8 cellular contexts compared by ENCODE assay signal in genomic region chr7:134514663-134515062, GRCh38. TPM values are rescaled to one million over a fixed set of nuclear protein-coding genes. Genes with fewer than 3 reads are reported as not detected.
DNase-seq lines count a peak whose midpoint lies in the region; ATAC-seq, FAIRE-seq and TF ChIP-seq lines count a peak whose summit lies in the region.

No MANE protein-coding gene starts in this region.

- H3K36me3 ChIP-seq in WERI-Rb-1 (no peaks in the 10 kb centered on the region), pancreas (no peaks in the 10 kb centered on the region)

- no peaks in the 10 kb centered on the region for H3K9me3 ChIP-seq in WERI-Rb-1 (ENCODE audit: severe bottlenecking)
- no peaks in the 10 kb centered on the region for H3K9me3 ChIP-seq in pancreas

- DNase-seq in stimulated activated CD4-positive, alpha-beta T cell treated with anti-CD3 and anti-CD28 coated beads, Interleukin-2, amount 100 ng/mL, for 4 hours (ENCODE audit: low read depth) = peak; percentile 6
- no peak for DNase-seq in stimulated activated CD4-positive, alpha-beta T cell treated with anti-CD3 and anti-CD28 coated beads, Interleukin-4, amount 100 ng/mL, for 1 hour
- DNase-seq in NCI-H2196 (lab: John Stamatoyannopoulos, UW; ENCODE audit: unreplicated experiment) (peak; percentile 73), WERI-Rb-1 (peak; percentile 52), germinal center (ENCODE audit: low spot score) (peak; percentile 57), pancreas (peak in 1 of 6 donors; percentile 33)

- H3K27ac ChIP-seq in WERI-Rb-1 = peak overlapping the region; percentile 81
- H3K27ac ChIP-seq in pancreas = no peak overlapping the region

- H3K27me3 ChIP-seq in WERI-Rb-1 (ENCODE audit: insufficient read depth, low read depth, severe bottlenecking) = no peaks in the 10 kb centered on the region
- no peaks in the 10 kb centered on the region for H3K27me3 ChIP-seq in pancreas

- peaks cover 0 to under 1% (median 0%) of the 10 kb centered on the region in 3 donors for H3K4me1 ChIP-seq in pancreas

- H3K4me3 ChIP-seq in WERI-Rb-1 (ENCODE audit: low read depth, low read length) (peak overlapping the region; percentile 30; the same call in 1 of the 2 replicates), pancreas (no peak overlapping the region)

- TF ChIP-seq CTCF in WERI-Rb-1 (IDR thresholded peaks at IDR 0.05; ENCODE audit: low read depth, low read length) (peak; percentile 50), pancreas (IDR thresholded peaks at IDR 0.05) (peak; percentile 61 to 82 (median 72))

- intact Hi-C loops in pancreas (cut with DNase I) = loop anchor here in 2 of 3 donors (5.0 to 10.0 kb wide), 3 partner anchors 77 to 93 kb away; no protein-coding TSS in a partner anchor

- FAIRE-seq in pancreas (lab: Jason Lieb, UNC) = no peak

- ATAC-seq in HG02885 (IDR thresholded peaks at IDR 0.05; ENCODE audit: poor library complexity, unreplicated experiment) = peak; percentile 60
- peak; percentile 69 to 87 (median 84) for ATAC-seq in pancreas
- ATAC-seq in HG03039 (IDR thresholded peaks at IDR 0.05; ENCODE audit: unreplicated experiment) = no peak

- WGBS in pancreas, 2 donors = 0 to 1% methylated on average over 4 of the region's 4 CpGs

RNA-seq across cellular contexts. Expression of gene AKR1B10, which starts 12.7 kb away (rescaled TPM):
- total RNA-seq in pancreas = 1 to 10 TPM in 2 of 6 donors, under 1 TPM in 3, not detected in 1; 0.28 to 2.8 (median 0.35) TPM
- under 1 TPM in 1 of 2 donors, not detected in 1; 0.66 TPM for polyA plus RNA-seq in pancreas

RNA-seq across cellular contexts. Expression of gene AKR1B15, which starts 34.2 kb away (rescaled TPM):
- total RNA-seq in pancreas = under 1 TPM in 1 of 6 donors, not detected in 5; 0.25 TPM
- polyA plus RNA-seq in pancreas = not detected

RNA-seq across cellular contexts. Expression of gene AKR1B1, which starts 55.8 kb away (rescaled TPM):
- total RNA-seq in pancreas = 10 to 100 TPM; 13.2 to 47.1 (median 19.2) TPM
- 10 to 100 TPM; 17.5 to 34.8 TPM for polyA plus RNA-seq in pancreas
